Comparison of ENCODE assay signal across 12 cellular contexts in genomic region chr1:10045480-10046355, GRCh38. TPM values are rescaled to one million over a fixed set of nuclear protein-coding genes. Genes with fewer than 3 reads are reported as not detected.
DNase-seq lines count a peak whose midpoint lies in the region; ATAC-seq and TF ChIP-seq lines count a peak whose summit lies in the region.
"Had no signal": no experiment of that assay in that cellular context is flagged by ENCODE, and none has a peak within 500 bp of the region (broad histone marks: within the 10 kb centered on the region; RNA-seq: fewer than 3 reads in every experiment).

No MANE protein-coding gene starts in this region.

- H3K4me1 Mint-ChIP-seq in CD4-positive, alpha-beta memory T cell: peaks cover 25 to 54% (median 40%) of the 10 kb centered on the region in 4 donors
- H3K4me1 Mint-ChIP-seq in natural killer cell treated with Interleukin-12 subunit alpha and Interleukin-12 subunit beta and Interleukin-15 and Interleukin-18, amount 100 ng/mL, for 72 hours (ENCODE audit: low read depth in 2 of 2): peaks cover 21 to 24% of the 10 kb centered on the region in 2 donors

- H3K27me3 ChIP-seq in liver (ENCODE audit: control insufficient read depth in 4 of 4, insufficient read depth in 4 of 4, low read length in 3 of 4): no peaks in the 10 kb centered on the region
- H3K27me3 ChIP-seq in transverse colon: no peaks in the 10 kb centered on the region
- H3K27me3 ChIP-seq in CD4-positive, alpha-beta memory T cell (ENCODE audit: insufficient read depth, low read length): no peaks in the 10 kb centered on the region

- in situ Hi-C loops in transverse colon (cut with MboI; ENCODE audit: low pct_ligation_motif_present in 1 of 4, low pct_unique_long_range_greater_than_20kb in 1 of 4, low sequenced_read_pairs in 3 of 4): no loop called here

- H3K4me3 ChIP-seq in choroid plexus epithelial cell (ENCODE audit: low read depth, low read length) (no peak overlapping the region), liver (ENCODE audit: low read depth in 1 of 3, low read length in 3 of 3) (no peak overlapping the region), transverse colon (no peak overlapping the region)
- H3K4me3 ChIP-seq in CD4-positive, alpha-beta memory T cell (ENCODE audit: low read length in 2 of 2): no peak overlapping the region

- H3K9ac ChIP-seq in liver (ENCODE audit: low read depth in 1 of 2, low read length in 2 of 2): no peak overlapping the region

- CTCF ChIA-PET in CD4-positive, alpha-beta memory T cell (lab: Charles Lee; ENCODE audit: partially characterized antibody): interaction anchor here (0.6 kb wide), 1 partner anchor 39 kb away, joined by 4 read pairs; no protein-coding TSS in a partner anchor

- H3K36me3 ChIP-seq in liver (ENCODE audit: control insufficient read depth in 4 of 4, insufficient read depth in 3 of 4, low read depth in 1 of 4, low read length in 3 of 4): peaks cover 0 to 5% (median 2%) of the 10 kb centered on the region in 4 donors
- H3K36me3 ChIP-seq in transverse colon: no peaks in the 10 kb centered on the region
- H3K36me3 ChIP-seq in CD4-positive, alpha-beta memory T cell (ENCODE audit: insufficient read depth, low read length): peaks cover 13% of the 10 kb centered on the region

- H3K4me1 ChIP-seq in liver (ENCODE audit: control insufficient read depth in 4 of 4, insufficient read depth in 4 of 4, low read length in 3 of 4): peaks cover 2 to 19% (median 14%) of the 10 kb centered on the region in 4 donors
- H3K4me1 ChIP-seq in transverse colon: peaks cover 5 to 29% (median 15%) of the 10 kb centered on the region in 4 donors
- H3K4me1 ChIP-seq in CD4-positive, alpha-beta memory T cell (ENCODE audit: insufficient read depth, low read length): peaks cover 25% of the 10 kb centered on the region

- intact Hi-C loops in transverse colon (cut with DNase I; ENCODE audit: low total_unique reads): no loop called here
- intact Hi-C loops in CD4-positive, alpha-beta memory T cell (cut with micrococcal nuclease): no loop called here

- H3K36me3 Mint-ChIP-seq in CD4-positive, alpha-beta memory T cell: peaks cover 23 to 53% of the 10 kb centered on the region in 2 donors
- no peaks in the 10 kb centered on the region for H3K36me3 Mint-ChIP-seq in natural killer cell treated with Interleukin-12 subunit alpha and Interleukin-12 subunit beta and Interleukin-15 and Interleukin-18, amount 100 ng/mL, for 72 hours

- no peaks in the 10 kb centered on the region for H3K27me3 Mint-ChIP-seq in CD4-positive, alpha-beta memory T cell
- no peaks in the 10 kb centered on the region for H3K27me3 Mint-ChIP-seq in natural killer cell treated with Interleukin-12 subunit alpha and Interleukin-12 subunit beta and Interleukin-15 and Interleukin-18, amount 100 ng/mL, for 72 hours
- H3K27me3 Mint-ChIP-seq: stimulated activated naive CD8-positive, alpha-beta T cell treated with anti-CD3 and anti-CD28 coated beads, Interleukin-15, amount 100 ng/mL, for 72 hours had no signal

- no peak overlapping the region for H3K4me3 Mint-ChIP-seq in CD4-positive, alpha-beta memory T cell
- H3K4me3 Mint-ChIP-seq in natural killer cell treated with Interleukin-12 subunit alpha and Interleukin-12 subunit beta and Interleukin-15 and Interleukin-18, amount 100 ng/mL, for 72 hours: no peak overlapping the region
- H3K4me3 Mint-ChIP-seq: stimulated activated naive CD8-positive, alpha-beta T cell treated with anti-CD3 and anti-CD28 coated beads, Interleukin-15, amount 100 ng/mL, for 72 hours had no signal

- TF ChIP-seq EP300 in transverse colon (IDR thresholded peaks at IDR 0.05; ENCODE audit: low read depth): no peak

- ATAC-seq in natural killer cell treated with Interleukin-12 subunit alpha and Interleukin-12 subunit beta and Interleukin-15 and Interleukin-18, amount 100 ng/mL, for 72 hours: no peak
- ATAC-seq: stimulated activated naive CD8-positive, alpha-beta T cell treated with anti-CD3 and anti-CD28 coated beads, Interleukin-15, amount 100 ng/mL, for 72 hours had no signal

- no peak for TF ChIP-seq POLR2A in transverse colon (IDR thresholded peaks at IDR 0.05)

- H3K9me3 ChIP-seq in liver (ENCODE audit: control insufficient read depth in 4 of 4, low read length in 3 of 4) (no peaks in the 10 kb centered on the region), transverse colon (no peaks in the 10 kb centered on the region)
- no peaks in the 10 kb centered on the region for H3K9me3 ChIP-seq in CD4-positive, alpha-beta memory T cell (ENCODE audit: control insufficient read depth in 1 of 2, low read length in 2 of 2)

- POLR2A ChIA-PET in CD4-positive, alpha-beta memory T cell (lab: Charles Lee; ENCODE audit: partially characterized antibody): interaction anchor here (0.7 kb wide), 1 partner anchor 13 kb away, joined by 3 read pairs; no protein-coding TSS in a partner anchor

- no peak overlapping the region for H3K27ac ChIP-seq in liver (ENCODE audit: low read depth in 1 of 2, low read length in 2 of 2)
- H3K27ac ChIP-seq in transverse colon: peak overlapping the region; percentile 5 to 56 (median 25)
- no peak overlapping the region for H3K27ac ChIP-seq in CD4-positive, alpha-beta memory T cell (ENCODE audit: low read depth, low read length)

- TF ChIP-seq CTCF in choroid plexus epithelial cell (conservative IDR thresholded peaks at IDR 0.05; ENCODE audit: low read depth, low read length): no peak
- no peak for TF ChIP-seq CTCF in liver (IDR thresholded peaks at IDR 0.05; ENCODE audit: low read depth, low read length, missing input control)
- no peak for TF ChIP-seq CTCF in transverse colon (IDR thresholded peaks at IDR 0.05)

- WGBS in liver: 83% methylated on average over 8 of the region's 8 CpGs
- WGBS in transverse colon (ENCODE audit: low coverage in 1 of 2), 2 donors: 79 to 86% methylated on average over 3 to 8 of the region's 8 CpGs

- peak; percentile 33 for DNase-seq in NCI-H2196 (lab: John Stamatoyannopoulos, UW; ENCODE audit: unreplicated experiment)
- DNase-seq in NCI-H2196 treated with DMSO at 0.1 percent for 48 hours (lab: John Stamatoyannopoulos, UW; ENCODE audit: unreplicated experiment): no peak
- peak; percentile 90 for DNase-seq in choroid plexus epithelial cell (ENCODE audit: low read depth)
- no peak for DNase-seq in transverse colon
- no peak for DNase-seq in CD4-positive, alpha-beta memory T cell
- no peak for DNase-seq in HT-29 (ENCODE audit: low spot score)
- DNase-seq in natural killer cell treated with Interleukin-12 subunit alpha and Interleukin-12 subunit beta and Interleukin-15 and Interleukin-18, amount 100 ng/mL, for 72 hours (ENCODE audit: low spot score): no peak
- DNase-seq: kidney; NCI-H1417; stimulated activated naive CD8-positive, alpha-beta T cell treated with anti-CD3 and anti-CD28 coated beads, Interleukin-15, amount 100 ng/mL, for 72 hours had no signal

- H3K9me3 Mint-ChIP-seq in CD4-positive, alpha-beta memory T cell: peaks cover 0 to 2% (median 0%) of the 10 kb centered on the region in 8 donors
- no peaks in the 10 kb centered on the region for H3K9me3 Mint-ChIP-seq in natural killer cell treated with Interleukin-12 subunit alpha and Interleukin-12 subunit beta and Interleukin-15 and Interleukin-18, amount 100 ng/mL, for 72 hours
- H3K9me3 Mint-ChIP-seq: stimulated activated naive CD8-positive, alpha-beta T cell treated with anti-CD3 and anti-CD28 coated beads, Interleukin-15, amount 100 ng/mL, for 72 hours had no signal

- H3K27ac Mint-ChIP-seq in CD4-positive, alpha-beta memory T cell: peak overlapping the region in 3 of 7 donors; percentile 13 to 52 (median 32)
- no peak overlapping the region for H3K27ac Mint-ChIP-seq in natural killer cell treated with Interleukin-12 subunit alpha and Interleukin-12 subunit beta and Interleukin-15 and Interleukin-18, amount 100 ng/mL, for 72 hours

- TF ChIP-seq RAD21 in liver (IDR thresholded peaks at IDR 0.05): no peak

TF ChIP-seq in liver, 16 proteins besides CTCF, POLR2A, EP300 and RAD21 (continues in another document):
- TF ChIP-seq TAF1 (conservative IDR thresholded peaks at IDR 0.05) (no peak), MAX (IDR thresholded peaks at IDR 0.05) (no peak), EGR1 (IDR thresholded peaks at IDR 0.05; ENCODE audit: low read depth in 2 of 2) (no peak), FOXA2 (IDR thresholded peaks at IDR 0.05) (peak; percentile 26), JUND (IDR thresholded peaks at IDR 0.05) (peak in 1 of 2 donors; percentile 15), ZBTB33 (IDR thresholded peaks at IDR 0.05) (no peak), FOXA1 (IDR thresholded peaks at IDR 0.05) (no peak)

RNA-seq across cellular contexts. Expression of gene UBE4B, which starts 13.0 kb away (rescaled TPM):
- 10 to 100 TPM; 21.1 to 25.5 TPM for total RNA-seq in liver
- polyA plus RNA-seq in liver: 10 to 100 TPM in 1 of 2 donors, 1 to 10 TPM in 1; 7.5 to 12.0 TPM
- 100 to 1,000 TPM in 1 of 4 donors, 10 to 100 TPM in 3; 35.1 to 145 (median 78.7) TPM for total RNA-seq in transverse colon
- 10 to 100 TPM; 44.1 to 47.6 TPM for total RNA-seq in CD4-positive, alpha-beta memory T cell
- polyA plus RNA-seq in CD4-positive, alpha-beta memory T cell: 1 to 10 TPM; 4.6 to 9.8 TPM
- 35.4 and 41.1 TPM in 2 replicates for total RNA-seq in HT-29 (2014; rRNA removed; shearing (Covaris generic))
- total RNA-seq in natural killer cell treated with Interleukin-12 subunit alpha and Interleukin-12 subunit beta and Interleukin-15 and Interleukin-18, amount 100 ng/mL, for 72 hours: 10 to 100 TPM; 36.7 to 52.4 TPM

RNA-seq across cellular contexts. Expression of gene RBP7, which starts 48.7 kb away (rescaled TPM):
- total RNA-seq in liver (1 to 10 TPM; 1.2 to 2.2 TPM), transverse colon (1 to 10 TPM in 2 of 4 donors, not detected in 2; 2.3 to 3.3 TPM)
- 10 to 100 TPM in 1 of 2 donors, 1 to 10 TPM in 1; 7.5 to 11.8 TPM for polyA plus RNA-seq in liver
- total RNA-seq in CD4-positive, alpha-beta memory T cell: not detected
- polyA plus RNA-seq in CD4-positive, alpha-beta memory T cell: not detected
- not detected in 2 replicates for total RNA-seq in HT-29 (2014; rRNA removed; shearing (Covaris generic))
- total RNA-seq in natural killer cell treated with Interleukin-12 subunit alpha and Interleukin-12 subunit beta and Interleukin-15 and Interleukin-18, amount 100 ng/mL, for 72 hours: not detected
- total RNA-seq: A172 had no signal

Comparison
In these comparisons a context has a peak if more than half of its experiments do, and no peak if none do; other contexts are left out.
1. DNase-seq: peak in NCI-H2196 (single experiment) and choroid plexus epithelial cell (single experiment); none in NCI-H2196 treated with DMSO at 0.1 percent for 48 hours (single experiment), transverse colon (single experiment), CD4-positive, alpha-beta memory T cell (0 of 5), HT-29 (single experiment) and natural killer cell treated with Interleukin-12 subunit alpha and Interleukin-12 subunit beta and Interleukin-15 and Interleukin-18, amount 100 ng/mL, for 72 hours (single experiment).
2. H3K27ac ChIP-seq: peak in transverse colon (4 of 4); none in liver (0 of 2) and CD4-positive, alpha-beta memory T cell (single experiment).